ENCODE assay signal across 16 cellular contexts in genomic region chr11:71951741-71952310, GRCh38. TPM values are rescaled to one million over a fixed set of nuclear protein-coding genes. Genes with fewer than 3 reads are reported as not detected.
DNase-seq lines count a peak whose midpoint lies in the region.
"Had no signal": no experiment of that assay in that cellular context is flagged by ENCODE, and none has a peak within 500 bp of the region (broad histone marks: within the 10 kb centered on the region; RNA-seq: fewer than 3 reads in every experiment).

No MANE protein-coding gene starts in this region.

- H3K9me3 Mint-ChIP-seq in activated T-helper 2 cell treated with anti-CD3 and anti-CD28 coated beads, Interferon-gamma antibody, Interleukin-2, Interleukin-4, amounts not matched to agents 10 μg/mL and 5 μg/mL and 100 μg/mL, durations not matched to agents 14 hours and 24 hours and 36 hours: no peaks in the 10 kb centered on the region
- H3K9me3 Mint-ChIP-seq: CD4-positive, CD25-positive, alpha-beta regulatory T cell; CD8-positive, alpha-beta T cell; HFFc6 had no signal

- in situ Hi-C loops in SK-MEL-5 (cut with HindIII; ENCODE audit: low pct_unique_long_range_greater_than_20kb, low sequenced_read_pairs): loop anchor here (10.0 kb wide), 1 partner anchor 73 kb away; no protein-coding TSS in a partner anchor

- H3K36me3 Mint-ChIP-seq in activated T-helper 2 cell treated with anti-CD3 and anti-CD28 coated beads, Interferon-gamma antibody, Interleukin-2, Interleukin-4, amounts not matched to agents 10 μg/mL and 5 μg/mL and 100 μg/mL, durations not matched to agents 14 hours and 24 hours and 36 hours (ENCODE audit: low read depth): peaks cover 9% of the 10 kb centered on the region

- H3K4me3 Mint-ChIP-seq in activated T-helper 2 cell treated with anti-CD3 and anti-CD28 coated beads, Interferon-gamma antibody, Interleukin-2, Interleukin-4, amounts not matched to agents 10 μg/mL and 5 μg/mL and 100 μg/mL, durations not matched to agents 14 hours and 24 hours and 36 hours (ENCODE audit: low read depth): no peak overlapping the region
- H3K4me3 Mint-ChIP-seq: B cell; CD4-positive, CD25-positive, alpha-beta regulatory T cell; CD8-positive, alpha-beta T cell; HFFc6 had no signal

- H3K27me3 Mint-ChIP-seq in activated T-helper 2 cell treated with anti-CD3 and anti-CD28 coated beads, Interferon-gamma antibody, Interleukin-2, Interleukin-4, amounts not matched to agents 10 μg/mL and 5 μg/mL and 100 μg/mL, durations not matched to agents 14 hours and 24 hours and 36 hours (ENCODE audit: low read depth): no peaks in the 10 kb centered on the region
- H3K27me3 Mint-ChIP-seq: B cell; CD4-positive, CD25-positive, alpha-beta regulatory T cell had no signal

- DNase-seq in COLO829 (ENCODE audit: low spot score): peak; percentile 24
- peak; percentile 63 for DNase-seq in NCI-H1048 (lab: John Stamatoyannopoulos, UW)
- DNase-seq in SK-MEL-5 (ENCODE audit: low read depth, low spot score): peak; percentile 96
- peak; percentile 40 for DNase-seq in fibroblast of peridontal ligament (ENCODE audit: extremely low read depth)
- no peak for DNase-seq in NCI-H2081 treated with DMSO at 0.1 percent for 48 hours (lab: John Stamatoyannopoulos, UW)
- no peak for DNase-seq in superior temporal gyrus (ENCODE audit: extremely low spot score)
- no peak for DNase-seq in islet precursor cell
- DNase-seq in activated T-helper 2 cell treated with anti-CD3 and anti-CD28 coated beads, Interferon-gamma antibody, Interleukin-2, Interleukin-4, amounts not matched to agents 10 μg/mL and 5 μg/mL and 100 μg/mL, durations not matched to agents 14 hours and 24 hours and 36 hours (ENCODE audit: low spot score): no peak
- DNase-seq: CD4-positive, CD25-positive, alpha-beta regulatory T cell; CD8-positive, alpha-beta T cell; DMS 273 treated with DMSO at 0.1 percent for 48 hours; DMS79; GF-D8; GOT3; HFFc6 had no signal

- peaks cover 18% of the 10 kb centered on the region for H3K4me1 Mint-ChIP-seq in activated T-helper 2 cell treated with anti-CD3 and anti-CD28 coated beads, Interferon-gamma antibody, Interleukin-2, Interleukin-4, amounts not matched to agents 10 μg/mL and 5 μg/mL and 100 μg/mL, durations not matched to agents 14 hours and 24 hours and 36 hours (ENCODE audit: low read depth)

- H3K27ac Mint-ChIP-seq in activated T-helper 2 cell treated with anti-CD3 and anti-CD28 coated beads, Interferon-gamma antibody, Interleukin-2, Interleukin-4, amounts not matched to agents 10 μg/mL and 5 μg/mL and 100 μg/mL, durations not matched to agents 14 hours and 24 hours and 36 hours: no peak overlapping the region
- H3K27ac Mint-ChIP-seq: B cell; CD4-positive, CD25-positive, alpha-beta regulatory T cell; CD8-positive, alpha-beta T cell; HFFc6 had no signal

- intact Hi-C loops in activated T-helper 2 cell treated with anti-CD3 and anti-CD28 coated beads, Interferon-gamma antibody, Interleukin-2, Interleukin-4, amounts not matched to agents 10 μg/mL and 5 μg/mL and 100 μg/mL, durations not matched to agents 14 hours and 24 hours and 36 hours (cut with micrococcal nuclease): no loop called here

RNA-seq across cellular contexts. Expression of gene RNF121, which starts 23.0 kb away (rescaled TPM):
- total RNA-seq in SK-MEL-5 (2014; rRNA removed; shearing (Covaris generic)): 41.9 and 50.9 TPM in 2 replicates
- polyA plus RNA-seq in SK-MEL-5 (2015; cell fraction: cytosol; rRNA removed): 46.9 and 53.2 TPM in 2 replicates
- polyA plus RNA-seq in SK-MEL-5 (2015; cell fraction: nucleus; rRNA removed): 80.1 and 82.6 TPM in 2 replicates
- 49.1 and 51.3 TPM in 2 replicates for total RNA-seq in activated T-helper 2 cell treated with anti-CD3 and anti-CD28 coated beads, Interferon-gamma antibody, Interleukin-2, Interleukin-4, amounts not matched to agents 10 μg/mL and 5 μg/mL and 100 μg/mL, durations not matched to agents 14 hours and 24 hours and 36 hours

RNA-seq across cellular contexts. Expression of gene XNDC1N, which starts 23.4 kb away (rescaled TPM):
- 5.1 and 6.6 TPM in 2 replicates for total RNA-seq in SK-MEL-5 (2014; rRNA removed; shearing (Covaris generic))
- polyA plus RNA-seq in SK-MEL-5 (2015; cell fraction: cytosol; rRNA removed): 1.1 and 3.1 TPM in 2 replicates
- polyA plus RNA-seq in SK-MEL-5 (2015; cell fraction: nucleus; rRNA removed): 23.9 and 36.2 TPM in 2 replicates
- 14.7 and 15.1 TPM in 2 replicates for total RNA-seq in activated T-helper 2 cell treated with anti-CD3 and anti-CD28 coated beads, Interferon-gamma antibody, Interleukin-2, Interleukin-4, amounts not matched to agents 10 μg/mL and 5 μg/mL and 100 μg/mL, durations not matched to agents 14 hours and 24 hours and 36 hours

RNA-seq across cellular contexts. Expression of gene IL18BP, which starts 46.9 kb away (rescaled TPM):
- 1.6 and 2.6 TPM in 2 replicates for total RNA-seq in SK-MEL-5 (2014; rRNA removed; shearing (Covaris generic))
- polyA plus RNA-seq in SK-MEL-5 (2015; cell fraction: cytosol; rRNA removed): 1.2 and 1.6 TPM in 2 replicates
- polyA plus RNA-seq in SK-MEL-5 (2015; cell fraction: nucleus; rRNA removed): 30.6 and 39.7 TPM in 2 replicates
- 12.6 and 13.5 TPM in 2 replicates for total RNA-seq in activated T-helper 2 cell treated with anti-CD3 and anti-CD28 coated beads, Interferon-gamma antibody, Interleukin-2, Interleukin-4, amounts not matched to agents 10 μg/mL and 5 μg/mL and 100 μg/mL, durations not matched to agents 14 hours and 24 hours and 36 hours

Comparison
In these comparisons a context has a peak if more than half of its experiments do, and no peak if none do; other contexts are left out.
1. DNase-seq: peak in COLO829 (single experiment), NCI-H1048 (single experiment), SK-MEL-5 (single experiment) and fibroblast of peridontal ligament (single experiment); none in NCI-H2081 treated with DMSO at 0.1 percent for 48 hours (single experiment), superior temporal gyrus (single experiment), islet precursor cell (single experiment) and activated T-helper 2 cell treated with anti-CD3 and anti-CD28 coated beads, Interferon-gamma antibody, Interleukin-2, Interleukin-4, amounts not matched to agents 10 μg/mL and 5 μg/mL and 100 μg/mL, durations not matched to agents 14 hours and 24 hours and 36 hours (single experiment).